16 cellular contexts compared by ENCODE assay signal in genomic region chr16:3180445-3180878, GRCh38. TPM values are rescaled to one million over a fixed set of nuclear protein-coding genes. Genes with fewer than 3 reads are reported as not detected.
DNase-seq lines count a peak whose midpoint lies in the region; ATAC-seq, FAIRE-seq and TF ChIP-seq lines count a peak whose summit lies in the region.
"Had no signal": no experiment of that assay in that cellular context is flagged by ENCODE, and none has a peak within 500 bp of the region (broad histone marks: within the 10 kb centered on the region; RNA-seq: fewer than 3 reads in every experiment).

No MANE protein-coding gene starts in this region.

- POLR2A ChIA-PET in CD8-positive, alpha-beta T cell (lab: Charles Lee): no interaction called here

- no peak for FAIRE-seq in bronchial epithelial cell (lab: Jason Lieb, UNC)
- FAIRE-seq: D721Med had no signal

- peaks cover 13% of the 10 kb centered on the region for H3K9me3 Mint-ChIP-seq in nephron progenitor cell
- H3K9me3 Mint-ChIP-seq in CD8-positive, alpha-beta T cell: no peaks in the 10 kb centered on the region
- H3K9me3 Mint-ChIP-seq: activated naive CD4-positive, alpha-beta T cell treated with anti-CD3 and anti-CD28 coated beads, Interleukin-2, amount 50 U/mL, for 24 hours; memory B cell; type B pancreatic cell had no signal

- H3K27me3 Mint-ChIP-seq in nephron progenitor cell (ENCODE audit: low read depth, poor library complexity): peaks cover 97% of the 10 kb centered on the region
- peaks cover 69% of the 10 kb centered on the region for H3K27me3 Mint-ChIP-seq in CD8-positive, alpha-beta T cell (ENCODE audit: low read depth)

- no peak for TF ChIP-seq CTCF in bronchial epithelial cell (IDR thresholded peaks at IDR 0.05; ENCODE audit: insufficient read depth, low read length, severe bottlenecking)
- no peak for TF ChIP-seq CTCF in nephron progenitor cell (IDR thresholded peaks at IDR 0.05)
- TF ChIP-seq CTCF in CD8-positive, alpha-beta T cell (IDR thresholded peaks at IDR 0.05): no peak

- H3K4me1 Mint-ChIP-seq in nephron progenitor cell: peaks cover 17% of the 10 kb centered on the region
- H3K4me1 Mint-ChIP-seq in CD8-positive, alpha-beta T cell (ENCODE audit: low read depth): peaks cover 20% of the 10 kb centered on the region

- no peak overlapping the region for H3K27ac ChIP-seq in HUES48 (ENCODE audit: low read depth, low read length)
- no peak overlapping the region for H3K27ac ChIP-seq in CD8-positive, alpha-beta T cell (ENCODE audit: low read depth, low read length)
- H3K27ac ChIP-seq: hepatocyte had no signal

- no peaks in the 10 kb centered on the region for H3K9me3 ChIP-seq in HUES48 (ENCODE audit: control insufficient read depth, insufficient read depth, low read length)
- no peaks in the 10 kb centered on the region for H3K9me3 ChIP-seq in CD8-positive, alpha-beta T cell (ENCODE audit: low read length)

- ATAC-seq in CD8-positive, alpha-beta T cell: no peak
- no peak for ATAC-seq in GM21526 (IDR thresholded peaks at IDR 0.05; ENCODE audit: low FRiP score, unreplicated experiment)
- ATAC-seq: esophagus mucosa had no signal

- H3K9ac ChIP-seq in HUES48 (ENCODE audit: low read depth, low read length): no peak overlapping the region

- H3K36me3 ChIP-seq in HUES48 (ENCODE audit: control insufficient read depth, insufficient read depth, low read length): no peaks in the 10 kb centered on the region
- no peaks in the 10 kb centered on the region for H3K36me3 ChIP-seq in bronchial epithelial cell (ENCODE audit: control insufficient read depth, insufficient read depth, low read length)
- no peaks in the 10 kb centered on the region for H3K36me3 ChIP-seq in CD8-positive, alpha-beta T cell (ENCODE audit: insufficient read depth, low read length)

- H3K27me3 ChIP-seq in HUES48 (ENCODE audit: control insufficient read depth, insufficient read depth, low read length): peaks cover 20% of the 10 kb centered on the region
- H3K27me3 ChIP-seq in bronchial epithelial cell (ENCODE audit: control insufficient read depth, insufficient read depth, low read length): no peaks in the 10 kb centered on the region
- peaks cover 45% of the 10 kb centered on the region for H3K27me3 ChIP-seq in CD8-positive, alpha-beta T cell (ENCODE audit: insufficient read depth, low read length)

- peak; percentile 23 to 33 for DNase-seq in activated CD4-positive, alpha-beta T cell treated with anti-CD3 and anti-CD28 coated beads, Interleukin-2, amount 50 U/mL, for 48 hours
- DNase-seq in activated CD4-positive, alpha-beta T cell treated with anti-CD3 and anti-CD28 coated beads, Interleukin-2, amount 50 U/mL, for 4 hours: no peak
- DNase-seq in bronchial epithelial cell (ENCODE audit: low read depth) (peak; percentile 41), nephron progenitor cell (no peak), medulla oblongata (ENCODE audit: extremely low spot score) (no peak)
- DNase-seq in CD8-positive, alpha-beta T cell: no peak
- DNase-seq: NCI-H345, nucleus accumbens had no signal

- no peaks in the 10 kb centered on the region for H3K36me3 Mint-ChIP-seq in nephron progenitor cell (ENCODE audit: low read depth)
- no peaks in the 10 kb centered on the region for H3K36me3 Mint-ChIP-seq in CD8-positive, alpha-beta T cell
- H3K36me3 Mint-ChIP-seq: type B pancreatic cell had no signal

- H3K4me1 ChIP-seq in HUES48 (ENCODE audit: control insufficient read depth, insufficient read depth, low read length): no peaks in the 10 kb centered on the region
- peaks cover 23% of the 10 kb centered on the region for H3K4me1 ChIP-seq in CD8-positive, alpha-beta T cell (ENCODE audit: insufficient read depth, low read length)

- no peak overlapping the region for H3K27ac Mint-ChIP-seq in nephron progenitor cell
- no peak overlapping the region for H3K27ac Mint-ChIP-seq in CD8-positive, alpha-beta T cell
- H3K27ac Mint-ChIP-seq: activated naive CD4-positive, alpha-beta T cell treated with anti-CD3 and anti-CD28 coated beads, Interleukin-2, amount 50 U/mL, for 24 hours; memory B cell; type B pancreatic cell had no signal

- H3K4me3 ChIP-seq in HUES48 (ENCODE audit: low read depth, low read length): peak overlapping the region; percentile 61
- no peak overlapping the region for H3K4me3 ChIP-seq in bronchial epithelial cell (ENCODE audit: low read depth, low read length)
- H3K4me3 ChIP-seq in CD8-positive, alpha-beta T cell (ENCODE audit: low read depth, low read length): no peak overlapping the region
- H3K4me3 ChIP-seq: hepatocyte had no signal

- CTCF ChIA-PET in CD8-positive, alpha-beta T cell (lab: Charles Lee): interaction anchor here (1.9 kb wide), 1 partner anchor 15 kb away, joined by 5 read pairs; no protein-coding TSS in a partner anchor

- intact Hi-C loops in CD8-positive, alpha-beta T cell (cut with DNase I, micrococcal nuclease): loop anchor here (5.0 to 10.0 kb wide), 3 partner anchors 102 to 756 kb away; partner anchors contain the start of genes CCNF (in 1 of the 2) and ZNF263 (in 1 of the 2)

- peak overlapping the region; percentile 58 for H3K4me3 Mint-ChIP-seq in nephron progenitor cell
- no peak overlapping the region for H3K4me3 Mint-ChIP-seq in CD8-positive, alpha-beta T cell
- H3K4me3 Mint-ChIP-seq: activated naive CD4-positive, alpha-beta T cell treated with anti-CD3 and anti-CD28 coated beads, Interleukin-2, amount 50 U/mL, for 24 hours; memory B cell had no signal

RNA-seq across cellular contexts. Expression of gene OR1F1, which starts 7.5 kb away (rescaled TPM):
- not detected in 2 replicates for total RNA-seq in bronchial epithelial cell
- total RNA-seq in CD8-positive, alpha-beta T cell: not detected
- total RNA-seq: esophagus mucosa, hepatocyte had no signal

RNA-seq across cellular contexts. Expression of gene ZNF213, which starts 45.6 kb away (rescaled TPM):
- total RNA-seq in bronchial epithelial cell: 7.6 and 10.6 TPM in 2 replicates
- total RNA-seq in CD8-positive, alpha-beta T cell: 1 to 10 TPM; 1.8 to 2.2 TPM

RNA-seq across cellular contexts. Expression of gene ZNF200, which starts 54.5 kb away (rescaled TPM):
- total RNA-seq in bronchial epithelial cell: 9.5 and 9.9 TPM in 2 replicates
- 10 to 100 TPM; 12.5 to 14.1 TPM for total RNA-seq in CD8-positive, alpha-beta T cell

Comparison
In these comparisons a context has a peak if more than half of its experiments do, and no peak if none do; other contexts are left out.
1. DNase-seq: peak in activated CD4-positive, alpha-beta T cell treated with anti-CD3 and anti-CD28 coated beads, Interleukin-2, amount 50 U/mL, for 48 hours (2 of 2) and bronchial epithelial cell (single experiment); none in activated CD4-positive, alpha-beta T cell treated with anti-CD3 and anti-CD28 coated beads, Interleukin-2, amount 50 U/mL, for 4 hours (0 of 2), nephron progenitor cell (single experiment), CD8-positive, alpha-beta T cell (0 of 7) and medulla oblongata (single experiment).